Comparison of ENCODE assay signal across 29 cellular contexts in genomic region chr1:29934255-29934654, GRCh38.
"Had no signal": no experiment of that assay in that cellular context is flagged by ENCODE, and none has a peak within 500 bp of the region (broad histone marks: within the 10 kb centered on the region; RNA-seq: fewer than 3 reads in every experiment).

No MANE protein-coding gene starts in this region.

- H3K4me2 ChIP-seq: PC-9 had no signal

- H3K36me3 Mint-ChIP-seq: activated naive CD4-positive, alpha-beta T cell treated with anti-CD3 and anti-CD28 coated beads, Interleukin-2, amount 10 ng/mL, durations not matched to agents 7 days and 5 days; activated naive CD8-positive, alpha-beta T cell had no signal

- H3K4me1 Mint-ChIP-seq: activated CD4-positive, alpha-beta T cell treated with anti-CD3 and anti-CD28 coated beads, Interleukin-2, amount 10 ng/mL, durations not matched to agents 24 days and 14 days; activated naive CD4-positive, alpha-beta T cell treated with anti-CD3 and anti-CD28 coated beads, Interleukin-2, amount 10 ng/mL, durations not matched to agents 7 days and 5 days; activated naive CD8-positive, alpha-beta T cell treated with anti-CD3 and anti-CD28 coated beads, Interleukin-2, amount 50 U/mL, for 24 hours; activated T-helper 17 cell treated with anti-CD3 and anti-CD28 coated beads, Interleukin-2, amount 50 U/mL, for 72 hours; IgD-negative memory B cell had no signal

- ATAC-seq: activated CD8-positive, alpha-beta T cell treated with anti-CD3 and anti-CD28 coated beads for 36 hours; activated naive CD8-positive, alpha-beta T cell treated with anti-CD3 and anti-CD28 coated beads, Interleukin-2, amount 50 U/mL, for 24 hours; activated T-cell treated with anti-CD3 and anti-CD28 coated beads, Interleukin-2, amount 50 U/mL, for 72 hours; activated T-helper 17 cell treated with anti-CD3 and anti-CD28 coated beads, Interleukin-2, amount 50 U/mL, for 72 hours had no signal

- H3K36me3 ChIP-seq: brain microvascular endothelial cell, SJCRH30 had no signal

- H3K27me3 Mint-ChIP-seq: activated CD4-positive, alpha-beta T cell treated with anti-CD3 and anti-CD28 coated beads, Interleukin-2, amount 10 ng/mL, durations not matched to agents 24 days and 14 days had no signal

- H3K9me3 Mint-ChIP-seq: activated CD4-positive, alpha-beta T cell treated with anti-CD3 and anti-CD28 coated beads, Interleukin-2, amount 10 ng/mL, durations not matched to agents 24 days and 14 days; activated CD8-positive, alpha-beta T cell treated with anti-CD3 and anti-CD28 coated beads for 36 hours; activated naive CD4-positive, alpha-beta T cell treated with anti-CD3 and anti-CD28 coated beads, Interleukin-2, amount 10 ng/mL, durations not matched to agents 7 days and 5 days; activated naive CD8-positive, alpha-beta T cell treated with anti-CD3 and anti-CD28 coated beads, Interleukin-2, amount 50 U/mL, for 24 hours; activated T-cell treated with anti-CD3 and anti-CD28 coated beads, Interleukin-2, amount 50 U/mL, for 72 hours; activated T-helper 17 cell treated with anti-CD3 and anti-CD28 coated beads, Interleukin-2, amount 50 U/mL, for 72 hours; IgD-negative memory B cell had no signal

- H2AFZ ChIP-seq: PC-9 had no signal

- H3K4me3 Mint-ChIP-seq: activated CD4-positive, alpha-beta T cell treated with anti-CD3 and anti-CD28 coated beads, Interleukin-2, amount 10 ng/mL, durations not matched to agents 24 days and 14 days; activated CD8-positive, alpha-beta T cell treated with anti-CD3 and anti-CD28 coated beads for 36 hours; activated naive CD4-positive, alpha-beta T cell treated with anti-CD3 and anti-CD28 coated beads, Interleukin-2, amount 10 ng/mL, durations not matched to agents 7 days and 5 days; activated naive CD8-positive, alpha-beta T cell; activated naive CD8-positive, alpha-beta T cell treated with anti-CD3 and anti-CD28 coated beads, Interleukin-2, amount 50 U/mL, for 24 hours; activated T-cell treated with anti-CD3 and anti-CD28 coated beads, Interleukin-2, amount 50 U/mL, for 72 hours; activated T-helper 17 cell treated with anti-CD3 and anti-CD28 coated beads, Interleukin-2, amount 50 U/mL, for 72 hours; IgD-negative memory B cell had no signal

- DNase-seq: activated CD4-positive, alpha-beta T cell treated with anti-CD3 and anti-CD28 coated beads, Interleukin-2, amount 10 ng/mL, durations not matched to agents 24 days and 14 days; activated CD4-positive, alpha-beta T cell treated with anti-CD3 and anti-CD28 coated beads, Interleukin-2, amount 50 U/mL, for 4 hours; activated CD8-positive, alpha-beta T cell treated with anti-CD3 and anti-CD28 coated beads for 36 hours; activated gamma-delta T cell treated with Interleukin-2 at 50 U/mL for 16 hours; activated naive CD4-positive, alpha-beta T cell treated with anti-CD3 and anti-CD28 coated beads, Interleukin-2, amount 10 ng/mL, durations not matched to agents 7 days and 5 days; activated naive CD8-positive, alpha-beta T cell treated with anti-CD3 and anti-CD28 coated beads, Interleukin-2, amount 50 U/mL, for 24 hours; activated T-cell treated with anti-CD3 and anti-CD28 coated beads, Interleukin-2, amount 50 U/mL, for 1 hour; activated T-cell treated with anti-CD3 and anti-CD28 coated beads, Interleukin-2, amount 50 U/mL, for 72 hours; anterior cingulate cortex; brain microvascular endothelial cell; Karpas-422; KBM-7; MV-4-11; NCI-H1092; NCI-H1436 treated with DMSO at 0.1 percent for 48 hours; NCI-H1694 treated with DMSO at 0.1 percent for 48 hours; NCI-H2029; NCI-H510A; NCI-H526; NCI-H748 treated with DMSO at 0.1 percent for 48 hours; NK-92 treated with Interleukin-12 subunit alpha and Interleukin-12 subunit beta, amount 100 ng/mL, for 24 hours; PC-9; SHP77; SJCRH30; T1000 had no signal

- H3K4me1 ChIP-seq: SJCRH30 had no signal

- H3K9me3 ChIP-seq: SJCRH30 had no signal

- H3K27ac ChIP-seq: brain microvascular endothelial cell, PC-9, SJCRH30, SK-N-MC had no signal

- H3K27ac Mint-ChIP-seq: activated CD4-positive, alpha-beta T cell treated with anti-CD3 and anti-CD28 coated beads, Interleukin-2, amount 10 ng/mL, durations not matched to agents 24 days and 14 days; activated CD8-positive, alpha-beta T cell treated with anti-CD3 and anti-CD28 coated beads for 36 hours; activated naive CD4-positive, alpha-beta T cell treated with anti-CD3 and anti-CD28 coated beads, Interleukin-2, amount 10 ng/mL, durations not matched to agents 7 days and 5 days; activated naive CD8-positive, alpha-beta T cell; activated naive CD8-positive, alpha-beta T cell treated with anti-CD3 and anti-CD28 coated beads, Interleukin-2, amount 50 U/mL, for 24 hours; activated T-cell treated with anti-CD3 and anti-CD28 coated beads, Interleukin-2, amount 50 U/mL, for 72 hours; activated T-helper 17 cell treated with anti-CD3 and anti-CD28 coated beads, Interleukin-2, amount 50 U/mL, for 72 hours; IgD-negative memory B cell had no signal

- H3K27me3 ChIP-seq: brain microvascular endothelial cell had no signal

- H3K4me3 ChIP-seq: PC-9, SJCRH30, SK-N-MC had no signal
